9 cellular contexts compared by ENCODE assay signal in the genomic region with DNA sequence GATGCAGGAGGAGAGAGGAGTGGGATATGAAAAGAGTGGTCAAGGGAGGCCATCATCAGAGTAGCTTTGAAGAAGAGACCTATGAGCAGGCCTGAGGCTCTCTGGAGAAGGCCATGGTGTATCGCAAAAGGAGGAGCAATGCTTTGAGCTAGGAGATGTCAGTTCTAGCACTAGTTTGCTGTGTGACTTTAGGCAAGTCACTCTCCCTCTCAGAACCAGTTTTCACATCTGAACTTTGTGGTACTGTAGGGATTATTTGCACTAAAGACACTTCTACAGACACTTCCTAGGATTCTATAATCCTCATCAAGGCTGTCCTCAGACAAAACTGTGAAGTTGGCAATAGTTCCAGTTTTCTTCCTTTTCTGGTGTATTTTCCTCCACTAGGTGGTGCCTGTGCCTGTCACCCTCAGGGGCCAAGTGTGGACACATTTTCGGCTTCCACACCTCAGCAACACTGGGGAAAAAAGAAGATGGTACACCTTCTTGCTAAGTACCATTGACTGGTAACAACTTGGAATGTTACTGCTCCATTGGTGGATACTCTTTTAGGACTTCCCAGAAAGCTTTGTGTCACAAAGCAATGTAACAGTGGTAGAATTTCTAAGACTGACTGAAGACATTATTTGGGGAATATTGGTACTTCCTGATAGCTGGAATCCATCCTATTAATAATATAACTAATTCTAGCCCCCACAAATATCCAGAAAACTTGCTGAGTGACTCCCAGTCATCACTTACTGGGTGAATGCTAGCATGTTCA. TPM values are rescaled to one million over a fixed set of nuclear protein-coding genes. Genes with fewer than 3 reads are reported as not detected.
DNase-seq lines count a peak whose midpoint lies in the region; ATAC-seq and TF ChIP-seq lines count a peak whose summit lies in the region.
"Had no signal": no experiment of that assay in that cellular context is flagged by ENCODE, and none has a peak within 500 bp of the region (broad histone marks: within the 10 kb centered on the region; RNA-seq: fewer than 3 reads in every experiment).

No MANE protein-coding gene starts in this region.

- peaks cover 6 to 14% of the 10 kb centered on the region in 2 donors for H3K27me3 Mint-ChIP-seq in effector memory CD8-positive, alpha-beta T cell

- H3K9me3 ChIP-seq in heart left ventricle (no peaks in the 10 kb centered on the region), right atrium auricular region (no peaks in the 10 kb centered on the region), upper lobe of right lung (no peaks in the 10 kb centered on the region)

- intact Hi-C loops in heart left ventricle (cut with DNase I), result loop anchor here in 7 of 10 donors (5.0 to 10.0 kb wide), 6 partner anchors 191 to 481 kb away; no protein-coding TSS in a partner anchor
- intact Hi-C loops in upper lobe of right lung (cut with DNase I), result no loop called here

- H3K27me3 ChIP-seq in heart left ventricle, result no peaks in the 10 kb centered on the region
- no peaks in the 10 kb centered on the region for H3K27me3 ChIP-seq in right atrium auricular region
- no peaks in the 10 kb centered on the region for H3K27me3 ChIP-seq in upper lobe of right lung

- no peak overlapping the region for H3K4me3 Mint-ChIP-seq in effector memory CD8-positive, alpha-beta T cell

- TF ChIP-seq POLR2A in heart left ventricle (IDR thresholded peaks at IDR 0.05), result no peak

- H3K9me3 Mint-ChIP-seq in effector memory CD8-positive, alpha-beta T cell, result peaks cover 0 to 4% of the 10 kb centered on the region in 2 donors

- ATAC-seq in heart left ventricle, result peak in 1 of 4 donors; percentile 41
- ATAC-seq in upper lobe of right lung, result peak; percentile 40
- no peak for ATAC-seq in GM21576 (IDR thresholded peaks at IDR 0.05; ENCODE audit: unreplicated experiment)
- ATAC-seq in effector memory CD8-positive, alpha-beta T cell (replicated peaks), result no peak

- 77 to 83% (median 78%) methylated on average over 2 of the region's 2 CpGs for WGBS in heart left ventricle, 4 donors

- H3K27ac ChIP-seq in heart left ventricle (no peak overlapping the region), right atrium auricular region (no peak overlapping the region), upper lobe of right lung (no peak overlapping the region)

- no peak overlapping the region for H3K4me3 ChIP-seq in heart left ventricle
- no peak overlapping the region for H3K4me3 ChIP-seq in right atrium auricular region
- H3K4me3 ChIP-seq in fibroblast of pulmonary artery (replicated peaks; ENCODE audit: low read depth, low read length), result no peak overlapping the region
- H3K4me3 ChIP-seq in upper lobe of right lung, result no peak overlapping the region

- DNase-seq in heart left ventricle, result no peak
- no peak for DNase-seq in right atrium auricular region (ENCODE audit: low spot score)
- peak; percentile 43 for DNase-seq in RKO (ENCODE audit: low spot score)
- no peak for DNase-seq in fibroblast of pulmonary artery (ENCODE audit: low read depth)
- no peak for DNase-seq in upper lobe of right lung
- DNase-seq in NCI-H1048 (lab: John Stamatoyannopoulos, UW), result no peak
- no peak for DNase-seq in effector memory CD8-positive, alpha-beta T cell
- DNase-seq: activated T-cell treated with anti-CD3 and anti-CD28 coated beads for 4 hours had no signal

- H3K4me1 Mint-ChIP-seq in effector memory CD8-positive, alpha-beta T cell (ENCODE audit: low read depth in 2 of 2), result no peaks in the 10 kb centered on the region

- H3K4me1 ChIP-seq in heart left ventricle (peaks cover 0 to 15% (median 0%) of the 10 kb centered on the region in 12 donors), right atrium auricular region (no peaks in the 10 kb centered on the region), upper lobe of right lung (no peaks in the 10 kb centered on the region)

- no peak overlapping the region for H3K27ac Mint-ChIP-seq in effector memory CD8-positive, alpha-beta T cell

- no peaks in the 10 kb centered on the region for H3K36me3 ChIP-seq in heart left ventricle
- H3K36me3 ChIP-seq in right atrium auricular region, result no peaks in the 10 kb centered on the region
- H3K36me3 ChIP-seq in upper lobe of right lung, result no peaks in the 10 kb centered on the region

- no peaks in the 10 kb centered on the region for H3K36me3 Mint-ChIP-seq in effector memory CD8-positive, alpha-beta T cell (ENCODE audit: insufficient read depth)

- peak; percentile 17 to 56 (median 34) for TF ChIP-seq CTCF in heart left ventricle (IDR thresholded peaks at IDR 0.05)
- peak in 1 of 2 donors; percentile 55 for TF ChIP-seq CTCF in right atrium auricular region (IDR thresholded peaks at IDR 0.05)
- peak; percentile 58 for TF ChIP-seq CTCF in fibroblast of pulmonary artery (IDR thresholded peaks at IDR 0.05; ENCODE audit: low read length, missing control alignments)
- TF ChIP-seq CTCF in upper lobe of right lung (IDR thresholded peaks at IDR 0.05), result peak; percentile 33

RNA-seq across cellular contexts. Expression of a gene that starts 9.9 kb away (rescaled TPM):
- total RNA-seq in heart left ventricle, result 1 to 10 TPM in 7 of 9 donors, under 1 TPM in 2; 0.65 to 8.5 (median 2.1) TPM
- 1 to 10 TPM in 1 of 2 donors, under 1 TPM in 1; 0.23 to 2.5 TPM for polyA plus RNA-seq in heart left ventricle
- total RNA-seq in right atrium auricular region, result 1 to 10 TPM; 1.8 to 5.7 TPM
- 2.9 TPM for total RNA-seq in upper lobe of right lung
